ENCODE assay signal across 36 cellular contexts in genomic region chr2:123366438-123366837, GRCh38.
"Had no signal": no experiment of that assay in that cellular context is flagged by ENCODE, and none has a peak within 500 bp of the region (broad histone marks: within the 10 kb centered on the region; RNA-seq: fewer than 3 reads in every experiment).

No MANE protein-coding gene starts in this region.

- H3K9me3 Mint-ChIP-seq: activated CD4-positive, alpha-beta T cell treated with anti-CD3 and anti-CD28 coated beads, Interleukin-2, amount 10 ng/mL, durations not matched to agents 24 days and 14 days had no signal

- DNase-seq: activated B cell treated with CpG ODN at 0.5 μM for 24 hours; activated CD4-positive, alpha-beta memory T cell treated with anti-CD3 and anti-CD28 coated beads for 36 hours; activated CD4-positive, alpha-beta T cell treated with anti-CD3 and anti-CD28 coated beads for 4 hours; activated CD4-positive, alpha-beta T cell treated with anti-CD3 and anti-CD28 coated beads, Interleukin-2, amount 10 ng/mL, durations not matched to agents 24 days and 14 days; activated CD4-positive, alpha-beta T cell treated with anti-CD3 and anti-CD28 coated beads, Interleukin-2, amount 50 U/mL, for 1 hour; activated CD4-positive, alpha-beta T cell treated with anti-CD3 and anti-CD28 coated beads, Interleukin-2, amount 50 U/mL, for 4 hours; activated CD4-positive, CD25-positive, alpha-beta regulatory T cell treated with anti-CD3 and anti-CD28 coated beads, Interleukin-2, amount 50 U/mL, for 72 hours; activated CD8-positive, alpha-beta memory T cell treated with anti-CD3 and anti-CD28 coated beads, Interleukin-2, amount 50 U/mL, for 4 hours; activated CD8-positive, alpha-beta T cell treated with anti-CD3 and anti-CD28 coated beads for 36 hours; activated effector memory CD4-positive, alpha-beta T cell treated with anti-CD3 and anti-CD28 coated beads, Interleukin-2, amount 50 U/mL, for 16 hours; activated gamma-delta T cell treated with Interleukin-2 at 50 U/mL for 16 hours; activated naive CD4-positive, alpha-beta T cell; activated naive CD4-positive, alpha-beta T cell treated with anti-CD3 and anti-CD28 coated beads for 36 hours; activated naive CD4-positive, alpha-beta T cell treated with anti-CD3 and anti-CD28 coated beads, Interleukin-2, amount 50 U/mL, for 16 hours; activated naive CD8-positive, alpha-beta T cell treated with anti-CD3 and anti-CD28 coated beads for 36 hours; activated T-cell treated with anti-CD3 and anti-CD28 coated beads for 4 hours; activated T-cell treated with anti-CD3 and anti-CD28 coated beads, Interleukin-2, amount 50 U/mL, for 1 hour; activated T-cell treated with anti-CD3 and anti-CD28 coated beads, Interleukin-2, amount 50 U/mL, for 4 hours; activated T-cell treated with anti-CD3 and anti-CD28 coated beads, Interleukin-2, amount 50 U/mL, for 72 hours; amygdala; anterior cingulate cortex; caudate nucleus; cerebellar nuclear complex; T-helper 1 cell; T-helper 2 cell; T-helper 9 cell had no signal

- H3K4me1 ChIP-seq: ascending aorta had no signal

- H3K27me3 Mint-ChIP-seq: activated B cell treated with CpG ODN at 0.5 μM for 24 hours; activated CD4-positive, alpha-beta memory T cell treated with anti-CD3 and anti-CD28 coated beads for 36 hours; activated CD4-positive, alpha-beta T cell treated with anti-CD3 and anti-CD28 coated beads, Interleukin-2, amount 10 ng/mL, durations not matched to agents 24 days and 14 days; activated CD8-positive, alpha-beta T cell treated with anti-CD3 and anti-CD28 coated beads for 36 hours; activated naive CD8-positive, alpha-beta T cell treated with anti-CD3 and anti-CD28 coated beads for 36 hours; activated T-helper 17 cell treated with anti-CD3 and anti-CD28 coated beads, Interleukin-2, amount 50 U/mL, for 72 hours; central memory CD8-positive, alpha-beta T cell had no signal

- H3K36me3 Mint-ChIP-seq: activated CD4-positive, alpha-beta memory T cell treated with anti-CD3 and anti-CD28 coated beads for 36 hours; activated naive CD8-positive, alpha-beta T cell treated with anti-CD3 and anti-CD28 coated beads for 36 hours; brain had no signal

- ATAC-seq: activated CD8-positive, alpha-beta T cell treated with anti-CD3 and anti-CD28 coated beads for 36 hours; activated naive CD4-positive, alpha-beta T cell treated with anti-CD3 and anti-CD28 coated beads, Interleukin-2, amount 50 U/mL, for 72 hours; activated T-cell treated with anti-CD3 and anti-CD28 coated beads, Interleukin-2, amount 50 U/mL, for 4 hours; activated T-cell treated with anti-CD3 and anti-CD28 coated beads, Interleukin-2, amount 50 U/mL, for 72 hours; activated T-helper 17 cell treated with anti-CD3 and anti-CD28 coated beads, Interleukin-2, amount 50 U/mL, for 72 hours had no signal

- H3K9me3 ChIP-seq: ascending aorta had no signal

- H3K4me3 ChIP-seq: ascending aorta, cardiac muscle cell had no signal

- H3K4me1 Mint-ChIP-seq: activated B cell treated with CpG ODN at 0.5 μM for 24 hours; activated CD4-positive, alpha-beta T cell treated with anti-CD3 and anti-CD28 coated beads, Interleukin-2, amount 10 ng/mL, durations not matched to agents 24 days and 14 days; activated naive CD8-positive, alpha-beta T cell treated with anti-CD3 and anti-CD28 coated beads for 36 hours; activated T-helper 17 cell treated with anti-CD3 and anti-CD28 coated beads, Interleukin-2, amount 50 U/mL, for 72 hours; central memory CD8-positive, alpha-beta T cell had no signal

- H3K36me3 ChIP-seq: ascending aorta, cardiac muscle cell had no signal

- H3K27me3 ChIP-seq: ascending aorta, cardiac muscle cell had no signal

- H3K4me3 Mint-ChIP-seq: activated B cell treated with CpG ODN at 0.5 μM for 24 hours; activated CD4-positive, alpha-beta memory T cell treated with anti-CD3 and anti-CD28 coated beads for 36 hours; activated CD4-positive, alpha-beta T cell treated with anti-CD3 and anti-CD28 coated beads, Interleukin-2, amount 10 ng/mL, durations not matched to agents 24 days and 14 days; activated CD8-positive, alpha-beta T cell treated with anti-CD3 and anti-CD28 coated beads for 36 hours; activated naive CD4-positive, alpha-beta T cell treated with anti-CD3 and anti-CD28 coated beads for 36 hours; activated naive CD8-positive, alpha-beta T cell treated with anti-CD3 and anti-CD28 coated beads for 36 hours; activated T-cell treated with anti-CD3 and anti-CD28 coated beads, Interleukin-2, amount 50 U/mL, for 4 hours; activated T-cell treated with anti-CD3 and anti-CD28 coated beads, Interleukin-2, amount 50 U/mL, for 72 hours; activated T-helper 1 cell treated with anti-CD3 and anti-CD28 coated beads, Interleukin-12 subunit alpha, Interleukin-12 subunit beta, Interleukin-2, Interleukin-4 antibody, amounts not matched to agents 30 ng/mL and 10 ng/mL and 1 ng/mL, durations not matched to agents 14 hours and 24 hours and 36 hours; activated T-helper 17 cell treated with anti-CD3 and anti-CD28 coated beads, Interleukin-2, amount 50 U/mL, for 72 hours; brain; central memory CD8-positive, alpha-beta T cell; T-helper 1 cell treated with Interleukin-12 subunit alpha and Interleukin-12 subunit beta and Interleukin-4 antibody, amounts not matched to agents 30 μg/mL and 1 μg/mL, for 36 hours; T-helper 2 cell treated with Interferon-gamma antibody and Interleukin-4, amounts not matched to agents 5 μg/mL and 100 μg/mL, for 36 hours had no signal

- H3K27ac ChIP-seq: ascending aorta, cardiac muscle cell, VCaP had no signal

- H3K27ac Mint-ChIP-seq: activated B cell treated with CpG ODN at 0.5 μM for 24 hours; activated CD4-positive, alpha-beta memory T cell treated with anti-CD3 and anti-CD28 coated beads for 36 hours; activated CD4-positive, alpha-beta T cell treated with anti-CD3 and anti-CD28 coated beads, Interleukin-2, amount 10 ng/mL, durations not matched to agents 24 days and 14 days; activated CD8-positive, alpha-beta T cell treated with anti-CD3 and anti-CD28 coated beads for 36 hours; activated naive CD4-positive, alpha-beta T cell treated with anti-CD3 and anti-CD28 coated beads for 36 hours; activated naive CD4-positive, alpha-beta T cell treated with anti-CD3 and anti-CD28 coated beads, Interleukin-2, amount 50 U/mL, for 72 hours; activated naive CD8-positive, alpha-beta T cell treated with anti-CD3 and anti-CD28 coated beads for 36 hours; activated T-cell treated with anti-CD3 and anti-CD28 coated beads, Interleukin-2, amount 50 U/mL, for 72 hours; activated T-helper 1 cell treated with anti-CD3 and anti-CD28 coated beads, Interleukin-12 subunit alpha, Interleukin-12 subunit beta, Interleukin-2, Interleukin-4 antibody, amounts not matched to agents 30 ng/mL and 10 ng/mL and 1 ng/mL, durations not matched to agents 14 hours and 24 hours and 36 hours; activated T-helper 17 cell treated with anti-CD3 and anti-CD28 coated beads, Interleukin-2, amount 50 U/mL, for 72 hours; brain; T-helper 1 cell treated with Interleukin-12 subunit alpha and Interleukin-12 subunit beta and Interleukin-4 antibody, amounts not matched to agents 30 μg/mL and 1 μg/mL, for 36 hours; T-helper 2 cell treated with Interferon-gamma antibody and Interleukin-4, amounts not matched to agents 5 μg/mL and 100 μg/mL, for 36 hours had no signal
